ENCODE assay signal across 15 cellular contexts in genomic region chr6:158669145-158670035, GRCh38. TPM values are rescaled to one million over a fixed set of nuclear protein-coding genes. Genes with fewer than 3 reads are reported as not detected.
DNase-seq lines count a peak whose midpoint lies in the region; ATAC-seq and TF ChIP-seq lines count a peak whose summit lies in the region.
"Had no signal": no experiment of that assay in that cellular context is flagged by ENCODE, and none has a peak within 500 bp of the region (broad histone marks: within the 10 kb centered on the region; RNA-seq: fewer than 3 reads in every experiment).

No MANE protein-coding gene starts in this region.

- CTCF ChIA-PET in GM10248 (lab: Yijun Ruan, JAX), result interaction anchor here (0.5 to 8.2 kb wide), 6 partner anchors 9 to 457 kb away, joined by 3 to 44 read pairs (median 4); partner anchors contain the start of gene DYNLT1

- POLR2A ChIA-PET in GM10248 (lab: Yijun Ruan, JAX), result no interaction called here

- ATAC-seq in Right ventricle myocardium inferior, result no peak
- no peak for ATAC-seq in T-helper 17 cell
- no peak for ATAC-seq in HG02642 (IDR thresholded peaks at IDR 0.05; ENCODE audit: poor library complexity, unreplicated experiment)
- ATAC-seq: Panc1 had no signal

- peak overlapping the region; percentile 77 for H3K27ac Mint-ChIP-seq in T-helper 17 cell
- H3K27ac Mint-ChIP-seq: activated naive CD4-positive, alpha-beta T cell treated with anti-CD3 and anti-CD28 coated beads, Interleukin-2, amount 10 ng/mL, durations not matched to agents 7 days and 5 days; B cell had no signal

- H3K36me3 ChIP-seq in right atrium auricular region, result peaks cover 4% of the 10 kb centered on the region
- H3K36me3 ChIP-seq: uterus had no signal

- H3K27ac ChIP-seq in right atrium auricular region, result no peak overlapping the region
- H3K27ac ChIP-seq: uterus had no signal

- DNase-seq in right atrium auricular region (ENCODE audit: low spot score), result peak; percentile 44
- DNase-seq in Right ventricle myocardium inferior (ENCODE audit: missing footprints), result no peak
- DNase-seq in T-helper 17 cell, result no peak
- DNase-seq in iris pigment epithelial cell (ENCODE audit: low read depth), result peak; percentile 59
- no peak for DNase-seq in GM13977 (ENCODE audit: low spot score)
- no peak for DNase-seq in GM10248 (ENCODE audit: extremely low spot score)
- no peak for DNase-seq in DMS53 (lab: John Stamatoyannopoulos, UW)
- DNase-seq: activated naive CD4-positive, alpha-beta T cell treated with anti-CD3 and anti-CD28 coated beads, Interleukin-2, amount 10 ng/mL, durations not matched to agents 7 days and 5 days; cerebellar nuclear complex; mesendoderm; NCI-H446 treated with DMSO at 0.1 percent for 48 hours; uterus had no signal

- H3K9me3 ChIP-seq in right atrium auricular region (no peaks in the 10 kb centered on the region), T-helper 17 cell (ENCODE audit: control insufficient read depth, low read length, poor library complexity, severe bottlenecking) (no peaks in the 10 kb centered on the region)
- H3K9me3 ChIP-seq: uterus had no signal

- H3K36me3 Mint-ChIP-seq in T-helper 17 cell (ENCODE audit: low read depth), result peaks cover 14% of the 10 kb centered on the region

- H3K4me3 Mint-ChIP-seq in T-helper 17 cell, result peak overlapping the region; percentile 36
- H3K4me3 Mint-ChIP-seq: activated naive CD4-positive, alpha-beta T cell treated with anti-CD3 and anti-CD28 coated beads, Interleukin-2, amount 10 ng/mL, durations not matched to agents 7 days and 5 days; B cell had no signal

- no peaks in the 10 kb centered on the region for H3K4me1 ChIP-seq in right atrium auricular region
- H3K4me1 ChIP-seq: uterus had no signal

- H3K27me3 ChIP-seq in right atrium auricular region, result no peaks in the 10 kb centered on the region
- H3K27me3 ChIP-seq: uterus had no signal

- no peaks in the 10 kb centered on the region for H3K27me3 Mint-ChIP-seq in T-helper 17 cell
- H3K27me3 Mint-ChIP-seq: activated naive CD4-positive, alpha-beta T cell treated with anti-CD3 and anti-CD28 coated beads, Interleukin-2, amount 10 ng/mL, durations not matched to agents 7 days and 5 days; B cell had no signal

- intact Hi-C loops in Right ventricle myocardium inferior (cut with DNase I), result no loop called here

- H3K4me1 Mint-ChIP-seq in T-helper 17 cell, result peaks cover 7% of the 10 kb centered on the region

- no peak for TF ChIP-seq CTCF in right atrium auricular region (IDR thresholded peaks at IDR 0.05)
- TF ChIP-seq CTCF in GM13977 (IDR thresholded peaks at IDR 0.05; ENCODE audit: extremely low read depth, insufficient read depth, missing control alignments), result no peak
- TF ChIP-seq CTCF in GM10248 (IDR thresholded peaks at IDR 0.05; ENCODE audit: control extremely low read depth, extremely low read depth, low read depth, missing control alignments), result no peak

- no peak overlapping the region for H3K4me3 ChIP-seq in right atrium auricular region
- H3K4me3 ChIP-seq: uterus had no signal

- in situ Hi-C loops in GM13977 (cut with MboI; ENCODE audit: low pct_unique_long_range_greater_than_20kb, low sequenced_read_pairs, unreplicated experiment), result no loop called here

RNA-seq across cellular contexts. Expression of gene SYTL3, which starts 19.5 kb away (rescaled TPM):
- 1 to 10 TPM; 4.2 to 5.6 TPM for total RNA-seq in right atrium auricular region
- total RNA-seq in Right ventricle myocardium inferior, result 10.8 TPM
- 10 to 100 TPM; 28.9 to 36.1 TPM for total RNA-seq in T-helper 17 cell

RNA-seq across cellular contexts. Expression of gene DYNLT1, which starts 24.8 kb away (rescaled TPM):
- total RNA-seq in right atrium auricular region (10 to 100 TPM; 57.3 to 91.5 TPM), Right ventricle myocardium inferior (145 TPM), T-helper 17 cell (100 to 1,000 TPM in 1 of 2 donors, 10 to 100 TPM in 1; 87.2 to 107 TPM)

Comparison
In these comparisons a context has a peak if more than half of its experiments do, and no peak if none do; other contexts are left out.
1. DNase-seq: peak in right atrium auricular region (single experiment) and iris pigment epithelial cell (single experiment); none in Right ventricle myocardium inferior (single experiment), T-helper 17 cell (0 of 3), GM13977 (single experiment), GM10248 (single experiment) and DMS53 (single experiment).